In the genomic region with DNA sequence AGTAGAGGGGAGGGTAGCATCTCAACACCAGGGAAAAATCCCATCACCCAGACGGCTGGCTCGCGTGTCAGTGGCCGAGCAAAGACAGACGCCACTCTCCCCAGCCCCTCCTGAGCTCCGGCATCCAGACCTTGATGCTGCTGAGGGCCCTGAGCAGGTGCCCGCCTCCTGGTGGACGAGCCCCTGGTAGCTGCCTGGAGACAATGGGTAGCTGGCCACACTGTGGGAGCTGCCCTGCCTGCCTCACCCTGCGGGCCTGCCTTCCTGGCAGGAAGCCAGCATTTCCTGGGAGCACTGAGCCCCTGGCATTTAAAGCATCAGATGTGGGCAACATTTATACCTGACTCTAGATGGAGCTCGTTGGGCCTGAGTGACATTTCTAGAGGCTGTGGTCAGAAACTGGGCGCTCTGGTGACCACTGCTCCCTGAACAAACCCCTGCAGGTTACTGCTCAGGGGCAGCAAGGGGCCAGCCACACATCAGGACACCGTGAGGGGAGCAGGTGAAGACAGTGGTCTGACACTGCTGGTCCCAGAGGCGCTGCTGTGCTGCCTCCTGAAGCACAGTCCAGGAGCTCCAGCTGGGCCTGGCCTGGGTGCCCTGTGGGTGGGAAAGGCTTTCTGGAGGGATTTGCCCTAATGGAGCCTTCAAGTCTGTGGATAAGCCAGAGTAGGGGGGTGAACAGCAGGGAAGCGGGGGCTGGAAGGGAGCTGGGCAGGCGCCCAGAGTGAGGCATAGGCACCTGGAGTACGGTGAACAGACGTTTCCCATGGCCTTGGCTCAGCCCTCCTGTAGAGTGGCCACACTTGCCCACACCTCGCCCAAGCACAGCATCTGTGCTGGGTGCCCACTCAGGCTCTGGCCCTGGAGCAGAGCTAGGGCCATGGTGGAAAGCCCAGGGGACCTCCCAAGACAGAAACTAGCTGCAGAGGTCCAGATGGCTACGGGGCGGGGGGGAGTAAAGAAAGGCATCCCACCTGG, we compare ENCODE assay signal across 11 cellular contexts.
A peak's percentile ranks its signal among the peaks of the same experiment; 100 is the strongest.
DNase-seq lines count a peak whose midpoint lies in the region; TF ChIP-seq lines count a peak whose summit lies in the region.
"Had no signal": no experiment of that assay in that cellular context is flagged by ENCODE, and none has a peak within 500 bp of the region (broad histone marks: within the 10 kb centered on the region; RNA-seq: fewer than 3 reads in every experiment).

No MANE protein-coding gene starts in this region.

- H3K27ac ChIP-seq in endodermal cell (ENCODE audit: low read depth, low read length) (peak overlapping the region; percentile 52), stomach (no peak overlapping the region)

- TF ChIP-seq CTCF in endodermal cell (conservative IDR thresholded peaks at IDR 0.05): peak; percentile 56
- TF ChIP-seq CTCF in stomach (IDR thresholded peaks at IDR 0.05): no peak

- H3K9me3 Mint-ChIP-seq in activated CD4-positive, alpha-beta memory T cell treated with anti-CD3 and anti-CD28 coated beads, Interleukin-2, amount 10 ng/mL, durations not matched to agents 7 days and 5 days: no peaks in the 10 kb centered on the region
- no peaks in the 10 kb centered on the region for H3K9me3 Mint-ChIP-seq in activated CD4-positive, alpha-beta memory T cell treated with anti-CD3 and anti-CD28 coated beads for 36 hours
- no peaks in the 10 kb centered on the region for H3K9me3 Mint-ChIP-seq in endodermal cell
- H3K9me3 Mint-ChIP-seq: memory B cell had no signal

- no peak overlapping the region for H3K9ac ChIP-seq in endodermal cell (ENCODE audit: extremely low read depth, low read length, poor library complexity, severe bottlenecking)

- no peaks in the 10 kb centered on the region for H3K27me3 Mint-ChIP-seq in activated CD4-positive, alpha-beta memory T cell treated with anti-CD3 and anti-CD28 coated beads, Interleukin-2, amount 10 ng/mL, durations not matched to agents 7 days and 5 days
- no peaks in the 10 kb centered on the region for H3K27me3 Mint-ChIP-seq in activated CD4-positive, alpha-beta memory T cell treated with anti-CD3 and anti-CD28 coated beads for 36 hours
- peaks cover 50% of the 10 kb centered on the region for H3K27me3 Mint-ChIP-seq in endodermal cell (ENCODE audit: insufficient read depth)

- no peak overlapping the region for H3K27ac Mint-ChIP-seq in activated CD4-positive, alpha-beta memory T cell treated with anti-CD3 and anti-CD28 coated beads, Interleukin-2, amount 10 ng/mL, durations not matched to agents 7 days and 5 days
- H3K27ac Mint-ChIP-seq in activated CD4-positive, alpha-beta memory T cell treated with anti-CD3 and anti-CD28 coated beads for 36 hours: no peak overlapping the region
- peak overlapping the region; percentile 76 for H3K27ac Mint-ChIP-seq in endodermal cell
- H3K27ac Mint-ChIP-seq: B cell, memory B cell had no signal

- 86 to 87% methylated on average over 10 to 20 of the region's 20 CpGs for WGBS in endodermal cell (ENCODE audit: insufficient coverage in 1 of 2, insufficient read length in 1 of 2), 2 experiments
- WGBS in stomach, 5 donors: 69 to 81% (median 76%) methylated on average over 17 to 20 of the region's 20 CpGs

- intact Hi-C loops in activated CD4-positive, alpha-beta memory T cell treated with anti-CD3 and anti-CD28 coated beads for 36 hours (cut with micrococcal nuclease): no loop called here
- intact Hi-C loops in stomach (cut with DNase I; ENCODE audit: low total_unique reads): no loop called here

- H3K4me3 ChIP-seq in endodermal cell (ENCODE audit: low read length) (no peak overlapping the region), stomach (no peak overlapping the region)

- H3K27me3 ChIP-seq in endodermal cell (ENCODE audit: control insufficient read depth, insufficient read depth, low read length, poor library complexity, severe bottlenecking) (peaks cover 12% of the 10 kb centered on the region), stomach (peaks cover 0 to 10% (median 0%) of the 10 kb centered on the region in 3 donors)

- H3K4me3 Mint-ChIP-seq in activated CD4-positive, alpha-beta memory T cell treated with anti-CD3 and anti-CD28 coated beads, Interleukin-2, amount 10 ng/mL, durations not matched to agents 7 days and 5 days: no peak overlapping the region
- no peak overlapping the region for H3K4me3 Mint-ChIP-seq in activated CD4-positive, alpha-beta memory T cell treated with anti-CD3 and anti-CD28 coated beads for 36 hours
- no peak overlapping the region for H3K4me3 Mint-ChIP-seq in endodermal cell
- H3K4me3 Mint-ChIP-seq: B cell, memory B cell had no signal

- no peak for TF ChIP-seq EP300 in stomach (IDR thresholded peaks at IDR 0.05)

- H3K36me3 ChIP-seq in endodermal cell (ENCODE audit: control insufficient read depth, insufficient read depth, low read length) (no peaks in the 10 kb centered on the region), stomach (no peaks in the 10 kb centered on the region)

- POLR2A ChIA-PET in activated CD4-positive, alpha-beta memory T cell treated with anti-CD3 and anti-CD28 coated beads, Interleukin-2, amount 10 ng/mL, durations not matched to agents 7 days and 5 days (lab: Charles Lee): interaction anchor here (1.1 kb wide), 1 partner anchor 12 kb away, joined by 3 read pairs; no protein-coding TSS in a partner anchor
- POLR2A ChIA-PET in activated CD4-positive, alpha-beta memory T cell treated with anti-CD3 and anti-CD28 coated beads for 36 hours (lab: Charles Lee): no interaction called here

- no peaks in the 10 kb centered on the region for H3K4me1 Mint-ChIP-seq in activated CD4-positive, alpha-beta memory T cell treated with anti-CD3 and anti-CD28 coated beads, Interleukin-2, amount 10 ng/mL, durations not matched to agents 7 days and 5 days
- no peaks in the 10 kb centered on the region for H3K4me1 Mint-ChIP-seq in activated CD4-positive, alpha-beta memory T cell treated with anti-CD3 and anti-CD28 coated beads for 36 hours (ENCODE audit: low read depth)
- peaks cover 34% of the 10 kb centered on the region for H3K4me1 Mint-ChIP-seq in endodermal cell
- H3K4me1 Mint-ChIP-seq: B cell, memory B cell had no signal

- H3K4me1 ChIP-seq in endodermal cell (ENCODE audit: control insufficient read depth, insufficient read depth, low read length) (peaks cover 20% of the 10 kb centered on the region), stomach (no peaks in the 10 kb centered on the region)

- CTCF ChIA-PET in activated CD4-positive, alpha-beta memory T cell treated with anti-CD3 and anti-CD28 coated beads, Interleukin-2, amount 10 ng/mL, durations not matched to agents 7 days and 5 days (lab: Charles Lee): interaction anchor here (0.9 to 1.2 kb wide), 2 partner anchors 7 to 211 kb away, joined by 3 read pairs; no protein-coding TSS in a partner anchor
- CTCF ChIA-PET in activated CD4-positive, alpha-beta memory T cell treated with anti-CD3 and anti-CD28 coated beads for 36 hours (lab: Charles Lee): interaction anchor here (0.8 to 1.6 kb wide), 3 partner anchors 64 to 211 kb away, joined by 3 to 4 read pairs (median 4); no protein-coding TSS in a partner anchor

- H3K9me3 ChIP-seq in endodermal cell (ENCODE audit: control insufficient read depth, low read length) (no peaks in the 10 kb centered on the region), stomach (no peaks in the 10 kb centered on the region)

- no peak for TF ChIP-seq POLR2A in stomach (IDR thresholded peaks at IDR 0.05)

- peak; percentile 14 for DNase-seq in activated CD4-positive, alpha-beta memory T cell treated with anti-CD3 and anti-CD28 coated beads, Interleukin-2, amount 10 ng/mL, durations not matched to agents 7 days and 5 days
- no peak for DNase-seq in activated CD4-positive, alpha-beta memory T cell treated with anti-CD3 and anti-CD28 coated beads for 36 hours
- DNase-seq in NCI-H2171 treated with DMSO at 0.1 percent for 48 hours (lab: John Stamatoyannopoulos, UW) (peak; percentile 80), endodermal cell (peak; percentile 82), stomach (peak; percentile 25), dedifferentiated amniotic fluid mesenchymal stem cell (ENCODE audit: extremely low spot score) (no peak), globus pallidus (ENCODE audit: low spot score) (no peak), C1 segment of cervical spinal cord (lab: John Stamatoyannopoulos, UW) (no peak)
- DNase-seq: stimulated activated CD4-positive, alpha-beta T cell treated with anti-CD3 and anti-CD28 coated beads, Interleukin-2, amount 100 ng/mL, for 48 hours had no signal

- H3K36me3 Mint-ChIP-seq in activated CD4-positive, alpha-beta memory T cell treated with anti-CD3 and anti-CD28 coated beads, Interleukin-2, amount 10 ng/mL, durations not matched to agents 7 days and 5 days (ENCODE audit: low read depth): no peaks in the 10 kb centered on the region
- no peaks in the 10 kb centered on the region for H3K36me3 Mint-ChIP-seq in activated CD4-positive, alpha-beta memory T cell treated with anti-CD3 and anti-CD28 coated beads for 36 hours
- peaks cover 21% of the 10 kb centered on the region for H3K36me3 Mint-ChIP-seq in endodermal cell (ENCODE audit: low read depth)
- H3K36me3 Mint-ChIP-seq: memory B cell had no signal

Comparison
In these comparisons a context has a peak if more than half of its experiments do, and no peak if none do; other contexts are left out.
1. DNase-seq: peak in activated CD4-positive, alpha-beta memory T cell treated with anti-CD3 and anti-CD28 coated beads, Interleukin-2, amount 10 ng/mL, durations not matched to agents 7 days and 5 days (single experiment), NCI-H2171 treated with DMSO at 0.1 percent for 48 hours (single experiment), endodermal cell (single experiment) and stomach (single experiment); none in activated CD4-positive, alpha-beta memory T cell treated with anti-CD3 and anti-CD28 coated beads for 36 hours (single experiment), dedifferentiated amniotic fluid mesenchymal stem cell (single experiment), globus pallidus (single experiment) and C1 segment of cervical spinal cord (0 of 14).